In the genomic region with DNA sequence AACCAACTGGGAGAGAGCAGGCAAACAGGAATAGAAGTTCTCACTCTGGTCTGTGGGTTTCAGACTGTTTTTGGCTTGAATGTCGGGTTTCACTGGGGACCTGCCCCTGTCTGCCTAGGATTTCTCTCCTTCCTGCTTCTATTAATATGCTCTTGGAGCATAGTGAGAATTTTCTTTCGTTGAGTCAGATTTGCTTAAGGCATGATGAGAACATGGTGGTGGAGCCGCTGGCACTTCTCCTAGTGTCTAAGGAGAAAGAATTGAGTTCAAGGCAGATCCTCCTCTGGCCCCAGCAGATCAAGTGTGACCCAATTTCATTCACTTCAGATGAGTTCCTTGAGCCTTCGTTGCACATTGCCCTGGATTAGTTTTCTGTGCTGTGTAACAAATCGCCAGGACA, we compare ENCODE assay signal across 13 cellular contexts.
DNase-seq lines count a peak whose midpoint lies in the region; ATAC-seq, FAIRE-seq and TF ChIP-seq lines count a peak whose summit lies in the region.
"Had no signal": no experiment of that assay in that cellular context is flagged by ENCODE, and none has a peak within 500 bp of the region (broad histone marks: within the 10 kb centered on the region; RNA-seq: fewer than 3 reads in every experiment).

No MANE protein-coding gene starts in this region.

- TF ChIP-seq CTCF in breast epithelium (IDR thresholded peaks at IDR 0.05) = no peak
- TF ChIP-seq CTCF in kidney (IDR thresholded peaks at IDR 0.05; ENCODE audit: borderline replicate concordance, extremely low read depth, insufficient read depth) = no peak

- no peak for TF ChIP-seq POLR2A in breast epithelium (IDR thresholded peaks at IDR 0.05)

- H3K4me1 Mint-ChIP-seq in activated naive CD8-positive, alpha-beta T cell treated with anti-CD3 and anti-CD28 coated beads, Interleukin-2, amount 50 U/mL, for 24 hours = no peaks in the 10 kb centered on the region

- H3K27me3 Mint-ChIP-seq in activated naive CD8-positive, alpha-beta T cell treated with anti-CD3 and anti-CD28 coated beads, Interleukin-2, amount 50 U/mL, for 24 hours = no peaks in the 10 kb centered on the region

- H3K4me1 ChIP-seq in breast epithelium (no peaks in the 10 kb centered on the region), kidney (ENCODE audit: control insufficient read depth in 1 of 2, insufficient read depth in 1 of 2, low read depth in 1 of 2, low read length in 2 of 2) (peaks cover 0 to 3% of the 10 kb centered on the region in 2 donors)

- H3K27ac Mint-ChIP-seq in activated naive CD8-positive, alpha-beta T cell treated with anti-CD3 and anti-CD28 coated beads, Interleukin-2, amount 50 U/mL, for 24 hours = no peak overlapping the region
- H3K27ac Mint-ChIP-seq: neural progenitor cell had no signal

- no peaks in the 10 kb centered on the region for H3K36me3 ChIP-seq in breast epithelium
- no peaks in the 10 kb centered on the region for H3K36me3 ChIP-seq in kidney (ENCODE audit: control insufficient read depth in 1 of 2, insufficient read depth in 2 of 2, low read length in 2 of 2)
- H3K36me3 ChIP-seq: neural progenitor cell had no signal

- peaks cover 6% of the 10 kb centered on the region for H3K9me3 Mint-ChIP-seq in activated naive CD8-positive, alpha-beta T cell treated with anti-CD3 and anti-CD28 coated beads, Interleukin-2, amount 50 U/mL, for 24 hours

- no peak overlapping the region for H3K4me3 ChIP-seq in breast epithelium
- H3K4me3 ChIP-seq in kidney (ENCODE audit: low read length in 2 of 2) = no peak overlapping the region
- H3K4me3 ChIP-seq: neural progenitor cell had no signal

- no peak overlapping the region for H3K9ac ChIP-seq in kidney (ENCODE audit: low read length in 2 of 2)
- H3K9ac ChIP-seq: neural progenitor cell had no signal

- no peak for FAIRE-seq in kidney (lab: Jason Lieb, UNC)
- FAIRE-seq: endothelial cell of umbilical vein had no signal

- H3K36me3 Mint-ChIP-seq in activated naive CD8-positive, alpha-beta T cell treated with anti-CD3 and anti-CD28 coated beads, Interleukin-2, amount 50 U/mL, for 24 hours (ENCODE audit: low read depth) = no peaks in the 10 kb centered on the region

- DNase-seq in A172 (ENCODE audit: low spot score) (peak; percentile 61), HPDE6-E6E7 (ENCODE audit: extremely low spot score) (peak; percentile 19), breast epithelium (ENCODE audit: low spot score in 2 of 2) (peak in 1 of 2 donors; percentile 34), kidney (peak; percentile 19), NOMO-1 (lab: John Stamatoyannopoulos, UW; ENCODE audit: unreplicated experiment in 2 of 2) (no peak), superior temporal gyrus (ENCODE audit: extremely low spot score) (no peak)
- no peak for DNase-seq in activated naive CD8-positive, alpha-beta T cell treated with anti-CD3 and anti-CD28 coated beads, Interleukin-2, amount 50 U/mL, for 24 hours
- no peak for DNase-seq in activated CD4-positive, CD25-positive, alpha-beta regulatory T cell (lab: John Stamatoyannopoulos, UW)
- DNase-seq: GDM1; NCI-H1930; stimulated activated naive CD4-positive, alpha-beta T cell had no signal

- H3K9me3 ChIP-seq in breast epithelium (peaks cover 0 to 12% of the 10 kb centered on the region in 2 donors), kidney (ENCODE audit: control insufficient read depth in 1 of 2, low read length in 2 of 2) (no peaks in the 10 kb centered on the region)

- peak overlapping the region; percentile 35 to 71 for H3K27ac ChIP-seq in breast epithelium
- H3K27ac ChIP-seq in kidney (ENCODE audit: low read depth in 2 of 2, low read length in 2 of 2) = no peak overlapping the region
- H3K27ac ChIP-seq: neural progenitor cell had no signal

- intact Hi-C loops in breast epithelium (cut with DNase I; ENCODE audit: low total_unique reads) = no loop called here
- intact Hi-C loops in kidney (cut with DNase I) = no loop called here

- H3K4me3 Mint-ChIP-seq in activated naive CD8-positive, alpha-beta T cell treated with anti-CD3 and anti-CD28 coated beads, Interleukin-2, amount 50 U/mL, for 24 hours = no peak overlapping the region
- H3K4me3 Mint-ChIP-seq: neural progenitor cell had no signal

- H3K27me3 ChIP-seq in breast epithelium = no peaks in the 10 kb centered on the region
- H3K27me3 ChIP-seq: neural progenitor cell had no signal

- no peak for ATAC-seq in activated naive CD8-positive, alpha-beta T cell treated with anti-CD3 and anti-CD28 coated beads, Interleukin-2, amount 50 U/mL, for 24 hours

Comparison
In these comparisons a context has a peak if more than half of its experiments do, and no peak if none do; other contexts are left out.
1. DNase-seq: peak in A172 (single experiment), HPDE6-E6E7 (single experiment) and kidney (single experiment); none in activated naive CD8-positive, alpha-beta T cell treated with anti-CD3 and anti-CD28 coated beads, Interleukin-2, amount 50 U/mL, for 24 hours (single experiment), NOMO-1 (0 of 2), superior temporal gyrus (single experiment) and activated CD4-positive, CD25-positive, alpha-beta regulatory T cell (0 of 4).
2. H3K27ac ChIP-seq: peak in breast epithelium (2 of 2); none in kidney (0 of 2).